ENCODE assay signal across 28 cellular contexts in the genomic region with DNA sequence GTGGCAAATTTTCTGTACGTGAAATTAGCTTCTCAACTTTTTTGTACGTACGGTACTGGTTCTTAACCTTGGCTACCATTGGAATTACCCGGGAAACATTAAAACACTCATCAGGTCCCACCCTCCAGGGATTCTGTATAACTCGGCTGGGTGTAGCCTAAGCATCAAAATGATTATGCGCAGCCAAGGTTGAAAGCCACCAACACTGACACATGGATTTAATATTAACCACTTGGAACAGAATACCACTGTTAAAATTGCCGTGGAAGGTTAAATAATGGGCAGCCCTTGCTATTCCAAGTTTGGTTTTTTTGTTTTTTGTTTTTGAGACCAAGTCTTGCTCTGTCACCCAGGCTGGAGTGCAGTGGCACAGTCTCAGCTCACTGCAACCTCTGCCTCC. TPM values are rescaled to one million over a fixed set of nuclear protein-coding genes. Genes with fewer than 3 reads are reported as not detected.
DNase-seq lines count a peak whose midpoint lies in the region; ATAC-seq, FAIRE-seq and TF ChIP-seq lines count a peak whose summit lies in the region.
"Had no signal": no experiment of that assay in that cellular context is flagged by ENCODE, and none has a peak within 500 bp of the region (broad histone marks: within the 10 kb centered on the region; RNA-seq: fewer than 3 reads in every experiment).

No MANE protein-coding gene starts in this region.

- ATAC-seq in A549 (peak in 1 of 2 experiments; percentile 3; a peak in 2 of 6 replicates), gastroesophageal sphincter (no peak), GM21447 (IDR thresholded peaks at IDR 0.05; ENCODE audit: unreplicated experiment) (no peak)
- ATAC-seq in stimulated activated effector memory CD8-positive, alpha-beta T cell treated with anti-CD3 and anti-CD28 coated beads, Interleukin-12 subunit alpha, Interleukin-12 subunit beta, amount 100 ng/mL, for 72 hours = no peak
- ATAC-seq: heart right ventricle had no signal

- POLR2A ChIA-PET in A549 (lab: Yijun Ruan, JAX) = interaction anchor here (3.6 kb wide), 1 partner anchor 17 kb away, joined by 58 read pairs; the partner anchor contains the start of gene DNAJA1

- peaks cover 8 to 61% of the 10 kb centered on the region in 2 donors for H3K36me3 ChIP-seq in gastroesophageal sphincter
- H3K36me3 ChIP-seq: breast epithelium had no signal

- FAIRE-seq in A549 (lab: Jason Lieb, UNC) = no peak

- H3K27ac ChIP-seq in A549 (peak overlapping the region in 1 of 2 experiments; percentile 86; a peak in 3 of 6 replicates), VCaP (peak overlapping the region; percentile 81; the same call in 1 of the 2 replicates), gastroesophageal sphincter (peak overlapping the region in 1 of 4 donors; percentile 55)
- H3K27ac ChIP-seq: colonic mucosa, left ventricle myocardium inferior, neural progenitor cell, prostate gland had no signal

- H3K4me2 ChIP-seq in A549 = peak overlapping the region; percentile 85

- no peak overlapping the region for H3K4me3 Mint-ChIP-seq in stimulated activated effector memory CD8-positive, alpha-beta T cell treated with anti-CD3 and anti-CD28 coated beads, Interleukin-12 subunit alpha, Interleukin-12 subunit beta, amount 100 ng/mL, for 72 hours

- no peak for TF ChIP-seq CTCF in A549 (IDR thresholded peaks at IDR 0.05)
- TF ChIP-seq CTCF in VCaP (conservative IDR thresholded peaks at IDR 0.05) = no peak
- TF ChIP-seq CTCF in gastroesophageal sphincter (IDR thresholded peaks at IDR 0.05) = no peak

- no peaks in the 10 kb centered on the region for H3K9me3 ChIP-seq in A549
- no peaks in the 10 kb centered on the region for H3K9me3 ChIP-seq in gastroesophageal sphincter
- H3K9me3 ChIP-seq: adrenal gland, breast epithelium, colonic mucosa, HAP-1, heart right ventricle, left ventricle myocardium inferior, prostate gland, thoracic aorta had no signal

- H3K4me1 Mint-ChIP-seq in stimulated activated effector memory CD8-positive, alpha-beta T cell treated with anti-CD3 and anti-CD28 coated beads, Interleukin-12 subunit alpha, Interleukin-12 subunit beta, amount 100 ng/mL, for 72 hours = peaks cover 17% of the 10 kb centered on the region

- no peak overlapping the region for H3K27ac Mint-ChIP-seq in stimulated activated effector memory CD8-positive, alpha-beta T cell treated with anti-CD3 and anti-CD28 coated beads, Interleukin-12 subunit alpha, Interleukin-12 subunit beta, amount 100 ng/mL, for 72 hours
- H3K27ac Mint-ChIP-seq: neural progenitor cell had no signal

- peaks cover 31% of the 10 kb centered on the region for H3K4me1 ChIP-seq in A549
- H3K4me1 ChIP-seq in gastroesophageal sphincter = peaks cover 0 to 23% (median 6%) of the 10 kb centered on the region in 3 donors
- H3K4me1 ChIP-seq: breast epithelium, colonic mucosa, prostate gland had no signal

- no peak for TF ChIP-seq EP300 in A549 (IDR thresholded peaks at IDR 0.05)
- no peak for TF ChIP-seq EP300 in gastroesophageal sphincter (IDR thresholded peaks at IDR 0.05)

- no peak for TF ChIP-seq POLR2A in A549 (IDR thresholded peaks at IDR 0.05; ENCODE audit: low read length)
- TF ChIP-seq POLR2A in gastroesophageal sphincter (IDR thresholded peaks at IDR 0.05) = no peak

- 52% methylated on average over 7 of the region's 7 CpGs for WGBS in A549 (ENCODE audit: missing lambda C conversion rate)
- WGBS in gastroesophageal sphincter (ENCODE audit: low coverage in 1 of 2), 2 donors = 60 to 69% methylated on average over 7 of the region's 7 CpGs

- DNase-seq in A549 (ENCODE audit: low read depth in 1 of 2, low spot score in 1 of 2) (no peak), GM03348 (ENCODE audit: low spot score) (peak; percentile 14), left kidney (ENCODE audit: low read depth, low spot score) (peak; percentile 19), NCI-H1694 (lab: John Stamatoyannopoulos, UW) (no peak)
- DNase-seq in stimulated activated effector memory CD8-positive, alpha-beta T cell treated with anti-CD3 and anti-CD28 coated beads, Interleukin-12 subunit alpha, Interleukin-12 subunit beta, amount 100 ng/mL, for 72 hours (ENCODE audit: low spot score in 2 of 2) = no peak
- DNase-seq: activated CD4-positive, alpha-beta T cell treated with anti-CD3 and anti-CD28 coated beads, Interleukin-2, amount 50 U/mL, for 1 hour; activated CD8-positive, alpha-beta memory T cell treated with anti-CD3 and anti-CD28 coated beads, Interleukin-2, amount 50 U/mL, for 48 hours; activated gamma-delta T cell treated with Interleukin-2 at 50 U/mL for 16 hours; adrenal gland; colonic mucosa; GDM1; heart right ventricle; KG1; left ventricle myocardium inferior; NCI-H2171; NCI-H526 treated with DMSO at 0.1 percent for 48 hours; SHP77; stimulated activated CD4-positive, alpha-beta T cell treated with anti-CD3 and anti-CD28 coated beads, Interleukin-2, amount 100 ng/mL, for 48 hours; stimulated activated naive CD4-positive, alpha-beta T cell treated with Interleukin-2 at 50 U/mL for 16 hours had no signal

- no peak for TF ChIP-seq RAD21 in A549 (conservative IDR thresholded peaks at IDR 0.05 in 1 of 2, IDR thresholded peaks at IDR 0.05 in 1 of 2)

- H3K9me3 Mint-ChIP-seq in stimulated activated effector memory CD8-positive, alpha-beta T cell treated with anti-CD3 and anti-CD28 coated beads, Interleukin-12 subunit alpha, Interleukin-12 subunit beta, amount 100 ng/mL, for 72 hours = no peaks in the 10 kb centered on the region
- H3K9me3 Mint-ChIP-seq: neural progenitor cell had no signal

- CTCF ChIA-PET in A549 (lab: Yijun Ruan, JAX) = interaction anchor here (3.5 to 9.0 kb wide), 2 partner anchors 15 to 18 kb away, joined by 22 to 59 read pairs; partner anchors contain the start of gene DNAJA1

- H3K4me3 ChIP-seq in A549 (no peak overlapping the region), gastroesophageal sphincter (no peak overlapping the region)
- H3K4me3 ChIP-seq: adrenal gland, breast epithelium, colonic mucosa, HAP-1, heart right ventricle, left ventricle myocardium inferior, neural progenitor cell, prostate gland, skin epidermis, thoracic aorta had no signal

- peaks cover 66% of the 10 kb centered on the region for H3K36me3 Mint-ChIP-seq in stimulated activated effector memory CD8-positive, alpha-beta T cell treated with anti-CD3 and anti-CD28 coated beads, Interleukin-12 subunit alpha, Interleukin-12 subunit beta, amount 100 ng/mL, for 72 hours

- H3K27me3 ChIP-seq in gastroesophageal sphincter = no peaks in the 10 kb centered on the region
- H3K27me3 ChIP-seq: adrenal gland, breast epithelium, colonic mucosa, heart right ventricle, neural progenitor cell had no signal

TF ChIP-seq in A549, 52 proteins besides CTCF, POLR2A, EP300 and RAD21:
- TF ChIP-seq POLR2AphosphoS2 (conservative IDR thresholded peaks at IDR 0.05; ENCODE audit: low read length) (0 out of 2 replicates have a peak, but pooled peaks have one; percentile 33), EHF (CRISPR knock-in tag; IDR thresholded peaks at IDR 0.05) (no peak)
TF ChIP-seq in A549: peak in this region for 1.

RNA-seq across cellular contexts. Expression of gene DNAJA1, which starts 17.5 kb away (rescaled TPM):
- 241 and 258 TPM in 2 replicates for polyA plus RNA-seq in A549 (2011; rRNA removed)
- 107 and 140 TPM in 2 replicates for polyA plus RNA-seq in A549 (2012; cell fraction: cytosol; rRNA removed)
- 48.1 and 57.9 TPM in 2 replicates for polyA plus RNA-seq in A549 (2012; cell fraction: nucleus; rRNA removed)
- polyA plus RNA-seq in A549 (2017; fragmentation: RNase III; extraction: RNeasy Plus Mini Kit Qiagen cat#74134 plus additional on column Dnase treatment) = 357 to 421 TPM (median 410 TPM) in 3 replicates
- polyA minus RNA-seq in A549 (2011; rRNA and poly(A)+ RNA removed) = 117 and 130 TPM in 2 replicates
- total RNA-seq in gastroesophageal sphincter = 100 to 1,000 TPM in 2 of 4 donors, 10 to 100 TPM in 2; 75.6 to 111 (median 96.5) TPM

RNA-seq across cellular contexts. Expression of gene SMU1, which starts 33.9 kb away (rescaled TPM):
- 25.3 and 26.0 TPM in 2 replicates for polyA plus RNA-seq in A549 (2011; rRNA removed)
- polyA plus RNA-seq in A549 (2012; cell fraction: cytosol; rRNA removed) = 8.5 and 10.5 TPM in 2 replicates
- polyA plus RNA-seq in A549 (2012; cell fraction: nucleus; rRNA removed) = 4.8 and 6.9 TPM in 2 replicates
- polyA plus RNA-seq in A549 (2017; fragmentation: RNase III; extraction: RNeasy Plus Mini Kit Qiagen cat#74134 plus additional on column Dnase treatment) = 25.0 to 26.5 TPM (median 25.6 TPM) in 3 replicates
- polyA minus RNA-seq in A549 (2011; rRNA and poly(A)+ RNA removed) = 17.4 and 18.3 TPM in 2 replicates
- 10 to 100 TPM; 19.7 to 24.2 (median 21.9) TPM for total RNA-seq in gastroesophageal sphincter

RNA-seq across cellular contexts. Expression of gene APTX, which starts 41.1 kb away (rescaled TPM):
- polyA plus RNA-seq in A549 (2011; rRNA removed) = 51.1 and 69.6 TPM in 2 replicates
- polyA plus RNA-seq in A549 (2012; cell fraction: cytosol; rRNA removed) = 20.9 and 21.6 TPM in 2 replicates
- polyA plus RNA-seq in A549 (2012; cell fraction: nucleus; rRNA removed) = 10.7 and 22.0 TPM in 2 replicates
- 47.0 to 54.1 TPM (median 47.7 TPM) in 3 replicates for polyA plus RNA-seq in A549 (2017; fragmentation: RNase III; extraction: RNeasy Plus Mini Kit Qiagen cat#74134 plus additional on column Dnase treatment)
- 25.0 and 28.5 TPM in 2 replicates for polyA minus RNA-seq in A549 (2011; rRNA and poly(A)+ RNA removed)
- total RNA-seq in gastroesophageal sphincter = 10 to 100 TPM; 20.0 to 51.1 (median 25.4) TPM

Comparison
In these comparisons a context has a peak if more than half of its experiments do, and no peak if none do; other contexts are left out.
1. DNase-seq: peak in GM03348 (single experiment) and left kidney (single experiment); none in A549 (0 of 2), NCI-H1694 (single experiment) and stimulated activated effector memory CD8-positive, alpha-beta T cell treated with anti-CD3 and anti-CD28 coated beads, Interleukin-12 subunit alpha, Interleukin-12 subunit beta, amount 100 ng/mL, for 72 hours (0 of 2).